In the genomic region with DNA sequence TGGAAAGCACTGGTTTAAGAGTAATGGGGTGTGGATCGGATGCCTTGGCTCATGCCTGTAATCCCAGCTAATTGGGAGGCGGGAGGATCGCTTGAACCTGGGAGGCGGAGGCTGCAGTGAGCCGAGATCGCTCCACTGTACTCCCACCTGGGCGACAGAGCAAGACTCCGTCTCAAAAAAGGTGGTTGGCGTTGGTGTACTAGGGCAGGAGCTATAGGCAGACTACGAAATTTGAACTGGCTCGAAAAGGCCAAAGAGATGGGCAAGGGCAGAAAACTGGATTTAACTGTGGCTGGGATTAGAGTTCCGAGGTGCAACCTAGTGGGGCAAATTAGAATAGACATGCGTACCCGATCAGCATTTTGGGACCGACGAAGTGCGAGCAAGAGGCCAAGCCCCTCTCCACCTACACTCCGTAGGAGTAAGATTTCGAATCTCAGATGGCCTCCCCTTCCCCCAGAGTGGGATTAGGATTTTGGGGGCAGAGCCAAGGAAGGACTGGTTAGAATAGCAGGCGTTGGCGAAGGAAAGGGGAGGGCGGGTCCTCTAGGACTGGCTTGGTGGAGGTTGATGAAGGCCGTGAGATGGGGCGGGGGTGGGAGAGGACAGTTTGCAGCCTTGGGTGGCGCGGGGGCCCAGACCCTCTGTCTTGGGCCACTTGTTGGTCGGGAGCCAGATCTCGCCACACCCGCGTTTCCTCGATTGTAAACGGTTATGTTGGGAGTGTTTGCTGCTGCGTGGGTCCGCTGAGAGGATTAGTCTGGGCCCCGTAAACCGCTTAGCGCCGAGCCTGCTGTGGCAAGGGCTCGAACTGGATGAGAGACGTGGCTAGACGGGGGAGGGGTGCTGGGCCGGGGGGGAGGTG, we compare ENCODE assay signal across 8 cellular contexts. TPM values are rescaled to one million over a fixed set of nuclear protein-coding genes. Genes with fewer than 3 reads are reported as not detected.
DNase-seq lines count a peak whose midpoint lies in the region; ATAC-seq and TF ChIP-seq lines count a peak whose summit lies in the region.

No MANE protein-coding gene starts in this region.

- peak; percentile 43 for DNase-seq in NCI-H1436 (lab: John Stamatoyannopoulos, UW)
- no peak for DNase-seq in NCI-H1436 treated with DMSO at 0.1 percent for 48 hours (lab: John Stamatoyannopoulos, UW)
- DNase-seq in NB4 (ENCODE audit: low read depth): peak; percentile 98
- DNase-seq in central memory CD8-positive, alpha-beta T cell (ENCODE audit: low spot score in 2 of 2): no peak
- DNase-seq in lower lobe of right lung: peak; percentile 63
- no peak for DNase-seq in H4 (ENCODE audit: low spot score)
- no peak for DNase-seq in superior temporal gyrus (ENCODE audit: extremely low spot score)

- H3K36me3 ChIP-seq in lower lobe of right lung: peaks cover 33% of the 10 kb centered on the region

- no peaks in the 10 kb centered on the region for H3K9me3 Mint-ChIP-seq in central memory CD8-positive, alpha-beta T cell

- peaks cover 32% of the 10 kb centered on the region for H3K4me1 Mint-ChIP-seq in central memory CD8-positive, alpha-beta T cell

- H3K36me3 Mint-ChIP-seq in central memory CD8-positive, alpha-beta T cell (ENCODE audit: insufficient read depth): peaks cover 36% of the 10 kb centered on the region

- no peaks in the 10 kb centered on the region for H3K27me3 Mint-ChIP-seq in central memory CD8-positive, alpha-beta T cell

- intact Hi-C loops in lower lobe of right lung (cut with DNase I): no loop called here

- H3K4me3 ChIP-seq in NB4 (ENCODE audit: low read depth, low read length): peak overlapping the region; percentile 69
- peak overlapping the region; percentile 95 for H3K4me3 ChIP-seq in lower lobe of right lung

- no peak for ATAC-seq in central memory CD8-positive, alpha-beta T cell (replicated peaks; ENCODE audit: extremely low read depth, poor library complexity, severe bottlenecking)
- no peak for ATAC-seq in lower lobe of right lung

- peak overlapping the region; percentile 87 for H3K4me3 Mint-ChIP-seq in central memory CD8-positive, alpha-beta T cell

- H3K27ac Mint-ChIP-seq in central memory CD8-positive, alpha-beta T cell (ENCODE audit: low read depth): peak overlapping the region; percentile 92

- no peak for TF ChIP-seq POLR2A in NB4 (IDR thresholded peaks at IDR 0.05; ENCODE audit: extremely low read depth, insufficient read length)

- no peaks in the 10 kb centered on the region for H3K9me3 ChIP-seq in lower lobe of right lung

- peak overlapping the region; percentile 99 for H3K27ac ChIP-seq in lower lobe of right lung
- H3K27ac ChIP-seq in temporal lobe (ENCODE audit: low read depth, low read length): peak overlapping the region; percentile 98

- TF ChIP-seq CTCF in NB4 (IDR thresholded peaks at IDR 0.05; ENCODE audit: low read depth, low read length): no peak
- TF ChIP-seq CTCF in lower lobe of right lung (IDR thresholded peaks at IDR 0.05): no peak

- no peaks in the 10 kb centered on the region for H3K27me3 ChIP-seq in lower lobe of right lung (ENCODE audit: low read depth)

- peaks cover 26% of the 10 kb centered on the region for H3K4me1 ChIP-seq in lower lobe of right lung

RNA-seq across cellular contexts. Expression of gene INAFM1, which starts 2.0 kb away (rescaled TPM):
- total RNA-seq in lower lobe of right lung (18.0 TPM), temporal lobe (3.2 TPM)
- 5.7 and 7.2 TPM in 2 replicates for total RNA-seq in H4 (2014; rRNA removed; shearing (Covaris generic))

RNA-seq across cellular contexts. Expression of gene CCDC9, which starts 16.4 kb away (rescaled TPM):
- total RNA-seq in lower lobe of right lung (30.7 TPM), temporal lobe (2.2 TPM)
- 3.4 and 3.6 TPM in 2 replicates for total RNA-seq in H4 (2014; rRNA removed; shearing (Covaris generic))

RNA-seq across cellular contexts. Expression of gene C5AR1, which starts 37.0 kb away (rescaled TPM):
- total RNA-seq in lower lobe of right lung (79.9 TPM), temporal lobe (0.25 TPM)
- total RNA-seq in H4 (2014; rRNA removed; shearing (Covaris generic)): 0.04 TPM in 1 of 2 replicates, not detected in the other

RNA-seq across cellular contexts. Expression of gene BBC3, which starts 41.7 kb away (rescaled TPM):
- total RNA-seq in lower lobe of right lung: 18.5 TPM
- total RNA-seq in temporal lobe: 5.2 TPM
- total RNA-seq in H4 (2014; rRNA removed; shearing (Covaris generic)): 3.3 and 3.7 TPM in 2 replicates

RNA-seq across cellular contexts. Expression of gene C5AR2, which starts 59.3 kb away (rescaled TPM):
- total RNA-seq in lower lobe of right lung: 6.4 TPM
- total RNA-seq in temporal lobe: 0.25 TPM
- 0.08 TPM in 1 of 2 replicates, not detected in the other for total RNA-seq in H4 (2014; rRNA removed; shearing (Covaris generic))

Comparison
In these comparisons a context has a peak if more than half of its experiments do, and no peak if none do; other contexts are left out.
1. DNase-seq: peak in NCI-H1436 (single experiment), NB4 (single experiment) and lower lobe of right lung (single experiment); none in NCI-H1436 treated with DMSO at 0.1 percent for 48 hours (single experiment), central memory CD8-positive, alpha-beta T cell (0 of 2), H4 (single experiment) and superior temporal gyrus (single experiment).
2. RNA of gene C5AR1, which starts 37.0 kb away (total RNA-seq): 79.9 TPM in lower lobe of right lung (single experiment); 0.25 TPM in temporal lobe (single experiment) and 0.04 TPM in H4; every median in the first group is over 10 times any median in the second.